ENCODE assay signal across 23 cellular contexts in the genomic region with DNA sequence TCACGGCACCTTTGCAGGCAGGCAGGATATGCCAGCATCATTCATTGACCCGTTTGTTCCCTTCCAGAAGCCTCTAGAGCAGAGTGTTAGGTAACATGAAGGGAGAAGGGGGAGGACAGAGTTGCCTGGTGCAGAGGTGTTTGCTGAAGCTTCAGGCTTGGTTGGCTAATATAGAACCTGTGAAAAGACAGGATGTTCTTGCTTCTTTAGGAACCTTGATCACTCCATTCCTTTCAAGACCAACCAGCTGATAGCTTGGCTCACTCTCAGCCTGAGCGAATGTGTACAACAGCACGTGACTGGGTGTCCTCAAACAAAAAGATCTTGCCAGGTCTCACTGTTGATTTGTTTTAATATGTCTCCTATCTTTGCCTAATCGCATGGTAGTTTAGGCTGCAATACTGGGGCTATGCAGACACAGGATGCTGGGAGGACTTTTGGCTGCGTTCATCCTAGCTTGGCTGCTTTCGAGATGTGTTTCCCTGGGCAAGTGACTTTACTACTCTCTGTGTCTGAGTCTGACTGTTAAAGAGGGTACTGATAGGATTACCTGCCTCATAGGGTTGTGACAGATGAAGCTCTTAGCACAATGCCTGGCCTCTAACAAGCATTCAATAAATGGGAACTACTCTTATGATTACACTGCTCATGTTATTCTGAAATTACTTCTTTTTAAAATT. TPM values are rescaled to one million over a fixed set of nuclear protein-coding genes. Genes with fewer than 3 reads are reported as not detected.
DNase-seq lines count a peak whose midpoint lies in the region; ATAC-seq and TF ChIP-seq lines count a peak whose summit lies in the region.
"Had no signal": no experiment of that assay in that cellular context is flagged by ENCODE, and none has a peak within 500 bp of the region (broad histone marks: within the 10 kb centered on the region; RNA-seq: fewer than 3 reads in every experiment).

No MANE protein-coding gene starts in this region.

- TF ChIP-seq CTCF in LNCaP clone FGC (IDR thresholded peaks at IDR 0.05; ENCODE audit: control insufficient read depth, extremely low read depth, insufficient read depth) = no peak
- no peak for TF ChIP-seq CTCF in prostate gland (IDR thresholded peaks at IDR 0.05)

- ATAC-seq in left ventricle myocardium superior = peak; percentile 95
- ATAC-seq in GM21423 (IDR thresholded peaks at IDR 0.05; ENCODE audit: unreplicated experiment) = no peak
- no peak for ATAC-seq in HG02885 (IDR thresholded peaks at IDR 0.05; ENCODE audit: poor library complexity, unreplicated experiment)
- ATAC-seq: activated T-cell treated with anti-CD3 and anti-CD28 coated beads, Interleukin-2, amount 50 U/mL, for 72 hours; left lung; mucosa of descending colon had no signal

- H3K4me3 ChIP-seq in LNCaP clone FGC (ENCODE audit: low read depth, low read length) = no peak overlapping the region
- no peak overlapping the region for H3K4me3 ChIP-seq in SJCRH30
- no peak overlapping the region for H3K4me3 ChIP-seq in prostate gland
- H3K4me3 ChIP-seq: left lung, mucosa of descending colon, PC-9, SJSA1 had no signal

- no peaks in the 10 kb centered on the region for H3K27me3 ChIP-seq in SJCRH30
- H3K27me3 ChIP-seq in prostate gland (replicated peaks; ENCODE audit: insufficient read depth) = no peaks in the 10 kb centered on the region
- H3K27me3 ChIP-seq: brain microvascular endothelial cell, left lung, SJSA1 had no signal

- no peak for TF ChIP-seq POLR2A in prostate gland (IDR thresholded peaks at IDR 0.05)

- H3K4me1 ChIP-seq in SJCRH30 = peaks cover 19% of the 10 kb centered on the region
- peaks cover 5% of the 10 kb centered on the region for H3K4me1 ChIP-seq in prostate gland (replicated peaks)
- H3K4me1 ChIP-seq: SJSA1 had no signal

- H3K27ac ChIP-seq in SJCRH30 (peak overlapping the region; percentile 80), prostate gland (peak overlapping the region; percentile 79 to 88)
- H3K27ac ChIP-seq: brain microvascular endothelial cell, KMS-11, left lung, PC-9, SJSA1 had no signal

- intact Hi-C loops in left ventricle myocardium superior (cut with micrococcal nuclease) = no loop called here
- intact Hi-C loops in prostate gland (cut with DNase I) = no loop called here

- H3K9me3 ChIP-seq in SJCRH30 (replicated peaks) (no peaks in the 10 kb centered on the region), prostate gland (no peaks in the 10 kb centered on the region)
- H3K9me3 ChIP-seq: left lung, mucosa of descending colon, SJSA1 had no signal

- 7% methylated on average over 7 of the region's 7 CpGs for WGBS in prostate gland

- H3K36me3 ChIP-seq in SJCRH30 = no peaks in the 10 kb centered on the region
- no peaks in the 10 kb centered on the region for H3K36me3 ChIP-seq in prostate gland
- H3K36me3 ChIP-seq: brain microvascular endothelial cell, left lung, SJSA1 had no signal

- peak; percentile 98 for DNase-seq in LNCaP clone FGC (ENCODE audit: low read depth)
- DNase-seq in SJCRH30 = no peak
- DNase-seq in left ventricle myocardium superior = peak; percentile 37
- peak; percentile 95 for DNase-seq in prostate gland (ENCODE audit: low spot score)
- DNase-seq in iPS-NIHi11 (ENCODE audit: low spot score) = no peak
- DNase-seq: activated T-cell treated with anti-CD3 and anti-CD28 coated beads, Interleukin-2, amount 50 U/mL, for 72 hours; AML-193; brain microvascular endothelial cell; cortex of kidney; foreskin melanocyte; HFFc6; left lung; mucosa of descending colon; NCI-H187 treated with DMSO at 0.1 percent for 48 hours; PC-9; retina; stimulated activated naive CD4-positive, alpha-beta T cell; T-helper 2 cell; trophoblast cell had no signal

RNA-seq across cellular contexts. Expression of a gene that starts 16.0 kb away (rescaled TPM):
- total RNA-seq in SJCRH30 (2014; rRNA removed; shearing (Covaris generic)) = 8.2 TPM in 2 replicates
- total RNA-seq in left ventricle myocardium superior (6.9 TPM), prostate gland (10 to 100 TPM in 1 of 2 donors, 1 to 10 TPM in 1; 6.4 to 10.5 TPM)

Comparison
In these comparisons a context has a peak if more than half of its experiments do, and no peak if none do; other contexts are left out.
1. DNase-seq: peak in LNCaP clone FGC (single experiment), left ventricle myocardium superior (single experiment) and prostate gland (single experiment); none in SJCRH30 (0 of 2) and iPS-NIHi11 (single experiment).